ENCODE assay signal across 8 cellular contexts in the genomic region with DNA sequence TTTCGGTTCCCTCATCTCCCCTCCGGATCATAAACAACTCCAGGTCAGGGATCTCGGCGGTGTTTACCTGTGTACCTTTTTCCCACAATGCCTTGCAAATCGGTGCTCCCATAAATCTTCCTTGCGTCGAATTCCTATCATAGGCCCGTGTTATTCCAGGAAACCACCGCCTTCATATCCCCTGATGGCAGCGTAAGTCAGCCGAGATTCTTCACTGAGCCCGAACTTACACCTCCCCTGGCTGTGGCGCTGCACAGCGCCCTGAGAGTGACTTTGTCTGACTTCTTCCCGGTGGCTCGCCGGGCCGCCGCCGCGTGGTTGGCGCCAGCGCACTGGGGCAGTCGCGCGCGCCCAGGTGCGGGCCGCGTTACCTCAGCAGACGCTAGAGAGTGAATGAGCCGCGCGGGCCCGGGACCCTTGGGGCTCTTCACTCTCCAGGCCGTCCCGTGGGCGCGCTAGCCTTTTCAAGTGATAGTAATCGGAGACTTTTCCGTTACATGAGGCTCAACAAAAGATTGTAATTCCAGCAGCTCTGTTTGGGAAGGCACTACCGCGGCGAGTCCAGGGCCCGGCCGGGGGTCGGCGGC.
A peak's percentile ranks its signal among the peaks of the same experiment; 100 is the strongest.
DNase-seq lines count a peak whose midpoint lies in the region; ATAC-seq and TF ChIP-seq lines count a peak whose summit lies in the region.

No MANE protein-coding gene starts in this region.

- TF ChIP-seq CTCF in BE2C (IDR thresholded peaks at IDR 0.05; ENCODE audit: low read depth, low read length) (0 out of 2 replicates have a peak, but pooled peaks have one; percentile 7), OCI-LY1 (IDR thresholded peaks at IDR 0.05; ENCODE audit: low read length) (peak; percentile 35), foreskin fibroblast (IDR thresholded peaks at IDR 0.05; ENCODE audit: low read depth, low read length) (no peak), osteoblast (IDR thresholded peaks at IDR 0.05; ENCODE audit: extremely low read depth, low read depth, low read length) (no peak)

- H3K79me2 ChIP-seq in OCI-LY1 (ENCODE audit: insufficient read depth, low read length) (peaks cover 4% of the 10 kb centered on the region; the same call in 1 of the 2 replicates), osteoblast (ENCODE audit: insufficient read depth, low read length) (peaks cover 67% of the 10 kb centered on the region)

- no peaks in the 10 kb centered on the region for H3K36me3 ChIP-seq in BE2C
- no peaks in the 10 kb centered on the region for H3K36me3 ChIP-seq in OCI-LY1 (ENCODE audit: insufficient read depth, low read length)
- no peaks in the 10 kb centered on the region for H3K36me3 ChIP-seq in osteoblast (ENCODE audit: insufficient read depth, low read length)
- H3K36me3 ChIP-seq in urinary bladder (ENCODE audit: insufficient read depth) = no peaks in the 10 kb centered on the region

- H3K9me3 Mint-ChIP-seq in activated T-helper 2 cell treated with anti-CD3 and anti-CD28 coated beads, Interferon-gamma antibody, Interleukin-2, Interleukin-4, amounts not matched to agents 10 μg/mL and 5 μg/mL and 100 μg/mL, durations not matched to agents 14 hours and 24 hours and 36 hours = no peaks in the 10 kb centered on the region

- ATAC-seq in HG03432 (IDR thresholded peaks at IDR 0.05; ENCODE audit: unreplicated experiment) = peak; percentile 54

- H3K4me2 ChIP-seq in OCI-LY1 (ENCODE audit: low read length) (peak overlapping the region; percentile 96), osteoblast (ENCODE audit: insufficient read depth, low read length) (peak overlapping the region; percentile 95)

- WGBS in urinary bladder = 13% methylated on average over 48 of the region's 48 CpGs

- H3K27ac ChIP-seq in OCI-LY1 (ENCODE audit: low read depth, low read length, poor library complexity, severe bottlenecking) (peak overlapping the region; percentile 28), osteoblast (ENCODE audit: low read depth, low read length) (peak overlapping the region; percentile 97), urinary bladder (ENCODE audit: low read depth) (peak overlapping the region; percentile 87)

- peak overlapping the region; percentile 64 for H3K27ac Mint-ChIP-seq in activated T-helper 2 cell treated with anti-CD3 and anti-CD28 coated beads, Interferon-gamma antibody, Interleukin-2, Interleukin-4, amounts not matched to agents 10 μg/mL and 5 μg/mL and 100 μg/mL, durations not matched to agents 14 hours and 24 hours and 36 hours

- no peaks in the 10 kb centered on the region for H3K9me3 ChIP-seq in BE2C
- no peaks in the 10 kb centered on the region for H3K9me3 ChIP-seq in OCI-LY1 (ENCODE audit: low read length)
- no peaks in the 10 kb centered on the region for H3K9me3 ChIP-seq in osteoblast (ENCODE audit: low read depth, low read length)

- H3K4me1 Mint-ChIP-seq in activated T-helper 2 cell treated with anti-CD3 and anti-CD28 coated beads, Interferon-gamma antibody, Interleukin-2, Interleukin-4, amounts not matched to agents 10 μg/mL and 5 μg/mL and 100 μg/mL, durations not matched to agents 14 hours and 24 hours and 36 hours (ENCODE audit: low read depth) = peaks cover 52% of the 10 kb centered on the region

- H3K4me3 Mint-ChIP-seq in activated T-helper 2 cell treated with anti-CD3 and anti-CD28 coated beads, Interferon-gamma antibody, Interleukin-2, Interleukin-4, amounts not matched to agents 10 μg/mL and 5 μg/mL and 100 μg/mL, durations not matched to agents 14 hours and 24 hours and 36 hours (ENCODE audit: low read depth) = peak overlapping the region; percentile 75

- no peaks in the 10 kb centered on the region for H3K27me3 Mint-ChIP-seq in activated T-helper 2 cell treated with anti-CD3 and anti-CD28 coated beads, Interferon-gamma antibody, Interleukin-2, Interleukin-4, amounts not matched to agents 10 μg/mL and 5 μg/mL and 100 μg/mL, durations not matched to agents 14 hours and 24 hours and 36 hours (ENCODE audit: low read depth)

- H3K36me3 Mint-ChIP-seq in activated T-helper 2 cell treated with anti-CD3 and anti-CD28 coated beads, Interferon-gamma antibody, Interleukin-2, Interleukin-4, amounts not matched to agents 10 μg/mL and 5 μg/mL and 100 μg/mL, durations not matched to agents 14 hours and 24 hours and 36 hours (ENCODE audit: low read depth) = peaks cover 8% of the 10 kb centered on the region

- TF ChIP-seq POLR2A in GM19099 (IDR thresholded peaks at IDR 0.05; ENCODE audit: extremely low read depth, insufficient read length, low read depth) = peak; percentile 39

- H3K4me1 ChIP-seq in BE2C (peaks cover 9% of the 10 kb centered on the region), OCI-LY1 (ENCODE audit: insufficient read depth, low read length, severe bottlenecking) (peaks cover 42% of the 10 kb centered on the region), osteoblast (ENCODE audit: insufficient read depth, low read length) (peaks cover 50% of the 10 kb centered on the region), urinary bladder (ENCODE audit: insufficient read depth) (no peaks in the 10 kb centered on the region)

- intact Hi-C loops in activated T-helper 2 cell treated with anti-CD3 and anti-CD28 coated beads, Interferon-gamma antibody, Interleukin-2, Interleukin-4, amounts not matched to agents 10 μg/mL and 5 μg/mL and 100 μg/mL, durations not matched to agents 14 hours and 24 hours and 36 hours (cut with micrococcal nuclease) = loop anchor here (2.0 to 5.0 kb wide), 3 partner anchors 27 to 39 kb away; no protein-coding TSS in a partner anchor

- H2AFZ ChIP-seq in OCI-LY1 (ENCODE audit: low read length) = no peak overlapping the region
- no peak overlapping the region for H2AFZ ChIP-seq in osteoblast (ENCODE audit: low read length)

- DNase-seq in BE2C (peak; percentile 57), foreskin fibroblast (peak in 1 of 2 donors; percentile 56), osteoblast (ENCODE audit: insufficient read length, low spot score, missing footprints) (no peak)
- peak; percentile 65 for DNase-seq in activated T-helper 2 cell treated with anti-CD3 and anti-CD28 coated beads, Interferon-gamma antibody, Interleukin-2, Interleukin-4, amounts not matched to agents 10 μg/mL and 5 μg/mL and 100 μg/mL, durations not matched to agents 14 hours and 24 hours and 36 hours (ENCODE audit: low spot score)

- peaks cover 8% of the 10 kb centered on the region; the same call in 1 of the 2 replicates for H3F3A ChIP-seq in OCI-LY1 (ENCODE audit: insufficient read depth, low read length)

- peak overlapping the region; percentile 82 for H3K9ac ChIP-seq in OCI-LY1 (ENCODE audit: low read length)

- H3K4me3 ChIP-seq in BE2C (ENCODE audit: low read depth, low read length) (peak overlapping the region; percentile 69), OCI-LY1 (ENCODE audit: low read depth, low read length, poor library complexity, severe bottlenecking) (peak overlapping the region; percentile 95), foreskin fibroblast (ENCODE audit: low read depth in 1 of 2, low read length in 2 of 2) (peak overlapping the region; percentile 48 to 55), osteoblast (ENCODE audit: insufficient read depth, low read length) (peak overlapping the region; percentile 74), urinary bladder (ENCODE audit: low read depth, low read length) (peak overlapping the region; percentile 52)

- H3K27me3 ChIP-seq in BE2C (no peaks in the 10 kb centered on the region), OCI-LY1 (ENCODE audit: insufficient read depth, low read length) (no peaks in the 10 kb centered on the region), osteoblast (ENCODE audit: insufficient read depth, low read length) (no peaks in the 10 kb centered on the region)

- no peaks in the 10 kb centered on the region for H4K20me1 ChIP-seq in OCI-LY1 (ENCODE audit: insufficient read depth, low read length)
- H4K20me1 ChIP-seq in osteoblast (ENCODE audit: insufficient read depth, low read length) = peaks cover 20% of the 10 kb centered on the region

- H3K9me2 ChIP-seq in OCI-LY1 (ENCODE audit: low read depth, low read length) = no peaks in the 10 kb centered on the region

Comparison
In these comparisons a context has a peak if more than half of its experiments do, and no peak if none do; other contexts are left out.
1. CTCF ChIP-seq: peak in BE2C (single experiment) and OCI-LY1 (single experiment); none in foreskin fibroblast (single experiment) and osteoblast (single experiment).
2. H3K27ac ChIP-seq: peak in every context shown above with its lines; median percentile 97 in osteoblast; 87 in urinary bladder; 28 in OCI-LY1.
3. Peak in every context shown above with its lines, with median percentiles within 50 percentile points of each other: H3K4me3 ChIP-seq.